ENCODE assay signal across 21 cellular contexts in the genomic region with DNA sequence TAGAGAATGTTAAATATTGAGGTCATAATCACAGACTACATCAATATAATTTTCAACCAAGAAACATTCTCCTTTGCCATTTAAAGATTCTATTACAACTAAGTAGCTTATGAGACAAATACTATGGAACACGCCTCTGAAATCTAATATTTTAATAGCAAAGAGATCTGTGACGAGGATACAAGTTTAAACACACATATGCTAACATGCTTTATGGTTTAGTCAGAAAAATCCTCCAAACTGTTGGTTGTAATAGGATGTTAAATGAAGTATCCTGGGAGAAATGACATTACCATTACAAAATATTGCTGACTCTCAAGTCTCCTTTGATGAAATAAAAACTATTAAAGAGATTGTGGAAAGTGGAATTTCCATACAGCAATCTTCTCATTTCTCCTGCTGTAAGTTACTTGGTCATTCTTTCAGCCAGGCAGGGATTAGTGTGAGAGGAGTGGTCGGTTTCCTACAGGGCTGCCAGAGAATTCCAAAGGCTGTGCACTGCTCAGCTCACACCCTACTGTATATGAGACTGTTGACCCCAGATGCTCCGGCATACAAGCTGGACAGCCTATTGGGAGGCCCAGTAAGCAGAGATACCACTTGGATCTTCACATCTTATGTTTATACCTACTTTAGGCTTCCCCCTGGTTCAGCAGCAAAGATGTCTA.
"Had no signal": no experiment of that assay in that cellular context is flagged by ENCODE, and none has a peak within 500 bp of the region (broad histone marks: within the 10 kb centered on the region; RNA-seq: fewer than 3 reads in every experiment).

No MANE protein-coding gene starts in this region.

- H3K9me3 ChIP-seq: gastroesophageal sphincter, tibial artery had no signal

- H3K27me3 ChIP-seq: dorsolateral prefrontal cortex, gastroesophageal sphincter, tibial artery had no signal

- DNase-seq: activated B cell treated with CpG ODN at 0.5 μM for 24 hours; activated CD4-positive, alpha-beta T cell treated with anti-CD3 and anti-CD28 coated beads for 36 hours; activated CD4-positive, alpha-beta T cell treated with anti-CD3 and anti-CD28 coated beads, Interleukin-2, amount 50 U/mL, for 4 hours; activated CD8-positive, alpha-beta memory T cell treated with anti-CD3 and anti-CD28 coated beads, Interleukin-2, amount 50 U/mL, for 48 hours; activated gamma-delta T cell treated with Interleukin-2 at 50 U/mL for 16 hours; dorsolateral prefrontal cortex; effector memory CD8-positive, alpha-beta T cell; head of caudate nucleus; hypothalamus; nephron progenitor cell; right cardiac atrium; stimulated activated CD4-positive, alpha-beta T cell treated with anti-CD3 and anti-CD28 coated beads, Interleukin-12 subunit alpha, Interleukin-12 subunit beta, amount 100 ng/mL, for 4 hours; stimulated activated CD4-positive, alpha-beta T cell treated with anti-CD3 and anti-CD28 coated beads, Interleukin-4, amount 100 ng/mL, for 4 hours; stimulated activated naive CD8-positive, alpha-beta T cell treated with anti-CD3 and anti-CD28 coated beads, Interleukin-15, amount 100 ng/mL, for 72 hours; T1000; tibial artery had no signal

- H3K9me3 Mint-ChIP-seq: activated B cell treated with CpG ODN at 0.5 μM for 24 hours; activated naive CD4-positive, alpha-beta T cell treated with anti-CD3 and anti-CD28 coated beads, Interleukin-2, amount 50 U/mL, for 24 hours; central memory CD8-positive, alpha-beta T cell; effector memory CD8-positive, alpha-beta T cell; memory B cell; stimulated activated naive CD8-positive, alpha-beta T cell treated with anti-CD3 and anti-CD28 coated beads, Interleukin-15, amount 100 ng/mL, for 72 hours had no signal

- H3K4me1 Mint-ChIP-seq: activated CD4-positive, alpha-beta T cell treated with anti-CD3 and anti-CD28 coated beads for 36 hours; nephron progenitor cell had no signal

- H3K27me3 Mint-ChIP-seq: activated B cell treated with CpG ODN at 0.5 μM for 24 hours; activated CD4-positive, alpha-beta T cell treated with anti-CD3 and anti-CD28 coated beads for 36 hours; activated naive CD4-positive, alpha-beta T cell treated with anti-CD3 and anti-CD28 coated beads, Interleukin-2, amount 50 U/mL, for 24 hours; central memory CD8-positive, alpha-beta T cell; effector memory CD8-positive, alpha-beta T cell; memory B cell; stimulated activated naive CD8-positive, alpha-beta T cell treated with anti-CD3 and anti-CD28 coated beads, Interleukin-15, amount 100 ng/mL, for 72 hours had no signal

- H3K27ac Mint-ChIP-seq: activated B cell treated with CpG ODN at 0.5 μM for 24 hours; activated CD4-positive, alpha-beta T cell treated with anti-CD3 and anti-CD28 coated beads for 36 hours; nephron progenitor cell; stimulated activated naive CD8-positive, alpha-beta T cell treated with anti-CD3 and anti-CD28 coated beads, Interleukin-15, amount 100 ng/mL, for 72 hours had no signal

- H3K4me1 ChIP-seq: gastroesophageal sphincter, parathyroid adenoma, tibial artery had no signal

- ATAC-seq: activated CD4-positive, alpha-beta T cell treated with anti-CD3 and anti-CD28 coated beads for 36 hours; effector memory CD8-positive, alpha-beta T cell; gastroesophageal sphincter; right cardiac atrium; stimulated activated naive CD8-positive, alpha-beta T cell treated with anti-CD3 and anti-CD28 coated beads, Interleukin-15, amount 100 ng/mL, for 72 hours had no signal

- H3K4me3 Mint-ChIP-seq: activated B cell treated with CpG ODN at 0.5 μM for 24 hours; activated CD4-positive, alpha-beta T cell treated with anti-CD3 and anti-CD28 coated beads for 36 hours; activated naive CD4-positive, alpha-beta T cell treated with anti-CD3 and anti-CD28 coated beads, Interleukin-2, amount 50 U/mL, for 24 hours; central memory CD8-positive, alpha-beta T cell; effector memory CD8-positive, alpha-beta T cell; memory B cell; nephron progenitor cell; stimulated activated naive CD8-positive, alpha-beta T cell treated with anti-CD3 and anti-CD28 coated beads, Interleukin-15, amount 100 ng/mL, for 72 hours had no signal

- H3K27ac ChIP-seq: dorsolateral prefrontal cortex, gastroesophageal sphincter, parathyroid adenoma, tibial artery had no signal

- H3K4me3 ChIP-seq: dorsolateral prefrontal cortex, gastroesophageal sphincter, tibial artery had no signal
